In genomic region chr7:376306-376969, GRCh38 we compare ENCODE assay signal across 9 cellular contexts.
DNase-seq lines count a peak whose midpoint lies in the region; ATAC-seq and TF ChIP-seq lines count a peak whose summit lies in the region.
"Had no signal": no experiment of that assay in that cellular context is flagged by ENCODE, and none has a peak within 500 bp of the region (broad histone marks: within the 10 kb centered on the region; RNA-seq: fewer than 3 reads in every experiment).

No MANE protein-coding gene starts in this region.

- POLR2A ChIA-PET in RWPE1 (lab: Yijun Ruan, JAX; ENCODE audit: low non-redundant PET): no interaction called here

- no peak for TF ChIP-seq CTCF in RWPE1 (conservative IDR thresholded peaks at IDR 0.05; ENCODE audit: low read depth)
- TF ChIP-seq CTCF in progenitor cell of endocrine pancreas (IDR thresholded peaks at IDR 0.05; ENCODE audit: unreplicated experiment): no peak
- no peak for TF ChIP-seq CTCF in brain microvascular endothelial cell (IDR thresholded peaks at IDR 0.05; ENCODE audit: low read depth, low read length, missing control alignments)

- H3K9me3 Mint-ChIP-seq in progenitor cell of endocrine pancreas (ENCODE audit: low read depth): no peaks in the 10 kb centered on the region
- no peaks in the 10 kb centered on the region for H3K9me3 Mint-ChIP-seq in effector memory CD8-positive, alpha-beta T cell

- no peaks in the 10 kb centered on the region for H3K27me3 Mint-ChIP-seq in progenitor cell of endocrine pancreas
- H3K27me3 Mint-ChIP-seq in effector memory CD8-positive, alpha-beta T cell: no peaks in the 10 kb centered on the region

- no peaks in the 10 kb centered on the region for H3K4me1 ChIP-seq in right cardiac atrium (ENCODE audit: control insufficient read depth, insufficient read depth, low read length)

- no peak overlapping the region for H3K4me3 ChIP-seq in right cardiac atrium (ENCODE audit: low read length)
- H3K4me3 ChIP-seq in brain microvascular endothelial cell (ENCODE audit: low read depth, low read length): no peak overlapping the region

- H3K9me3 ChIP-seq in right cardiac atrium (ENCODE audit: control insufficient read depth, low read length): no peaks in the 10 kb centered on the region

- WGBS in right cardiac atrium: 62% methylated on average over 36 of the region's 36 CpGs

- intact Hi-C loops in right cardiac atrium (cut with DNase I): no loop called here

- no peak overlapping the region for H3K27ac Mint-ChIP-seq in progenitor cell of endocrine pancreas
- no peak overlapping the region for H3K27ac Mint-ChIP-seq in effector memory CD8-positive, alpha-beta T cell

- CTCF ChIA-PET in RWPE1 (lab: Yijun Ruan, JAX): interaction anchor here (0.6 kb wide), 1 partner anchor 13 kb away, joined by 4 read pairs; no protein-coding TSS in a partner anchor

- H3K27me3 ChIP-seq in right cardiac atrium (ENCODE audit: control insufficient read depth, insufficient read depth) (no peaks in the 10 kb centered on the region), brain microvascular endothelial cell (replicated peaks) (peaks cover 18% of the 10 kb centered on the region)

- in situ Hi-C loops in brain microvascular endothelial cell (cut with HindIII; ENCODE audit: low pct_ligation_motif_present, low sequenced_read_pairs): no loop called here

- DNase-seq in D341Med (ENCODE audit: low spot score) (peak; percentile 30), RWPE1 (ENCODE audit: low spot score) (no peak), right cardiac atrium (peak in 2 of 3 donors; percentile 33 to 51), progenitor cell of endocrine pancreas (ENCODE audit: low spot score, unreplicated experiment) (peak; percentile 8), brain microvascular endothelial cell (no peak), hepatic stellate cell (ENCODE audit: low spot score) (no peak)
- no peak for DNase-seq in effector memory CD8-positive, alpha-beta T cell
- DNase-seq: C1 segment of cervical spinal cord, NCI-H446 treated with DMSO at 0.1 percent for 48 hours had no signal

- H3K4me3 Mint-ChIP-seq in progenitor cell of endocrine pancreas (ENCODE audit: low read depth): no peak overlapping the region
- no peak overlapping the region for H3K4me3 Mint-ChIP-seq in effector memory CD8-positive, alpha-beta T cell

- no peak for ATAC-seq in right cardiac atrium
- no peak for ATAC-seq in effector memory CD8-positive, alpha-beta T cell (replicated peaks)

- H3K36me3 ChIP-seq in brain microvascular endothelial cell (replicated peaks): no peaks in the 10 kb centered on the region

- H3K27ac ChIP-seq in RWPE1 (peak overlapping the region; percentile 71), right cardiac atrium (ENCODE audit: low read length) (no peak overlapping the region), brain microvascular endothelial cell (no peak overlapping the region)

- peaks cover 34% of the 10 kb centered on the region for H3K4me1 Mint-ChIP-seq in progenitor cell of endocrine pancreas (ENCODE audit: low read depth)
- H3K4me1 Mint-ChIP-seq in effector memory CD8-positive, alpha-beta T cell (ENCODE audit: low read depth in 2 of 2): peaks cover 9 to 12% of the 10 kb centered on the region in 2 donors

- no peaks in the 10 kb centered on the region for H3K36me3 Mint-ChIP-seq in progenitor cell of endocrine pancreas (ENCODE audit: insufficient read depth)
- H3K36me3 Mint-ChIP-seq in effector memory CD8-positive, alpha-beta T cell (ENCODE audit: insufficient read depth): no peaks in the 10 kb centered on the region

Comparison
In these comparisons a context has a peak if more than half of its experiments do, and no peak if none do; other contexts are left out.
1. DNase-seq: peak in D341Med (single experiment), right cardiac atrium (2 of 3) and progenitor cell of endocrine pancreas (single experiment); none in RWPE1 (single experiment), effector memory CD8-positive, alpha-beta T cell (0 of 3), brain microvascular endothelial cell (single experiment) and hepatic stellate cell (single experiment).